In genomic region chr20:44966030-44966961, GRCh38 we compare ENCODE assay signal across 1 cellular context.
TF ChIP-seq lines count a peak whose summit lies in the region.

Gene STK4, plus strand, starts transcription at chr20:44966512. Its CDS starts 57 bp downstream, at chr20:44966569.

TF ChIP-seq in SK-N-SH, 30 proteins besides CTCF, POLR2A, EP300 and RAD21 (continued from another document):
- TF ChIP-seq ZBTB33 (IDR thresholded peaks at IDR 0.05; ENCODE audit: borderline replicate concordance, low read depth) (no peak), NRF1 (IDR thresholded peaks at IDR 0.05; ENCODE audit: low read depth, low read length) (peak; percentile 43; the same call in 1 of the 2 replicates), REST (IDR thresholded peaks at IDR 0.05; ENCODE audit: low read depth, low read length) (peak; percentile 31; the same call in 1 of the 2 replicates), TEAD4 (IDR thresholded peaks at IDR 0.05; ENCODE audit: borderline replicate concordance, insufficient read depth) (no peak), SMC3 (IDR thresholded peaks at IDR 0.05; ENCODE audit: low read depth, low read length) (peak; percentile 22; the same call in 1 of the 2 replicates), MXI1 (IDR thresholded peaks at IDR 0.05; ENCODE audit: low read depth, low read length) (peak; percentile 86), YY1 (IDR thresholded peaks at IDR 0.05; ENCODE audit: low read depth) (peak; percentile 47; the same call in 1 of the 2 replicates), RCOR1 (IDR thresholded peaks at IDR 0.05; ENCODE audit: low read length) (no peak)
